In genomic region chr10:451021-451471, GRCh38 we compare ENCODE assay signal across 9 cellular contexts.
DNase-seq lines count a peak whose midpoint lies in the region; ATAC-seq and TF ChIP-seq lines count a peak whose summit lies in the region.
"Had no signal": no experiment of that assay in that cellular context is flagged by ENCODE, and none has a peak within 500 bp of the region (broad histone marks: within the 10 kb centered on the region; RNA-seq: fewer than 3 reads in every experiment).

No MANE protein-coding gene starts in this region.

- peaks cover 22% of the 10 kb centered on the region for H3K4me1 Mint-ChIP-seq in activated T-helper 1 cell treated with anti-CD3 and anti-CD28 coated beads, Interleukin-12 subunit alpha, Interleukin-12 subunit beta, Interleukin-2, Interleukin-4 antibody, amounts not matched to agents 30 ng/mL and 10 ng/mL and 1 ng/mL, durations not matched to agents 14 hours and 24 hours and 36 hours (ENCODE audit: low read depth)

- peak overlapping the region; percentile 65 for H3K4me3 Mint-ChIP-seq in activated T-helper 1 cell treated with anti-CD3 and anti-CD28 coated beads, Interleukin-12 subunit alpha, Interleukin-12 subunit beta, Interleukin-2, Interleukin-4 antibody, amounts not matched to agents 30 ng/mL and 10 ng/mL and 1 ng/mL, durations not matched to agents 14 hours and 24 hours and 36 hours

- no peaks in the 10 kb centered on the region for H3K9me3 ChIP-seq in right atrium auricular region
- H3K9me3 ChIP-seq: psoas muscle had no signal

- peak overlapping the region; percentile 26 for H3K27ac Mint-ChIP-seq in activated T-helper 1 cell treated with anti-CD3 and anti-CD28 coated beads, Interleukin-12 subunit alpha, Interleukin-12 subunit beta, Interleukin-2, Interleukin-4 antibody, amounts not matched to agents 30 ng/mL and 10 ng/mL and 1 ng/mL, durations not matched to agents 14 hours and 24 hours and 36 hours

- H3K36me3 Mint-ChIP-seq in activated T-helper 1 cell treated with anti-CD3 and anti-CD28 coated beads, Interleukin-12 subunit alpha, Interleukin-12 subunit beta, Interleukin-2, Interleukin-4 antibody, amounts not matched to agents 30 ng/mL and 10 ng/mL and 1 ng/mL, durations not matched to agents 14 hours and 24 hours and 36 hours (ENCODE audit: low read depth): no peaks in the 10 kb centered on the region

- no peak overlapping the region for H3K4me3 ChIP-seq in right atrium auricular region
- H3K4me3 ChIP-seq: psoas muscle had no signal

- no peak for DNase-seq in Right ventricle myocardium superior
- no peak for DNase-seq in right atrium auricular region (ENCODE audit: low spot score)
- DNase-seq in M059J (ENCODE audit: low read depth): peak; percentile 35
- DNase-seq in activated T-helper 1 cell treated with anti-CD3 and anti-CD28 coated beads, Interleukin-12 subunit alpha, Interleukin-12 subunit beta, Interleukin-2, Interleukin-4 antibody, amounts not matched to agents 30 ng/mL and 10 ng/mL and 1 ng/mL, durations not matched to agents 14 hours and 24 hours and 36 hours (ENCODE audit: low spot score): peak; percentile 51
- DNase-seq in posterior vena cava (ENCODE audit: low spot score): peak; percentile 63
- DNase-seq in AG08396 (ENCODE audit: low spot score): no peak
- no peak for DNase-seq in NCI-H526 (lab: John Stamatoyannopoulos, UW)
- DNase-seq in AG08395 (ENCODE audit: low spot score): no peak
- DNase-seq: psoas muscle had no signal

- ATAC-seq in Right ventricle myocardium superior (ENCODE audit: poor library complexity): peak; percentile 40

- intact Hi-C loops in Right ventricle myocardium superior (cut with DNase I): no loop called here
- intact Hi-C loops in activated T-helper 1 cell treated with anti-CD3 and anti-CD28 coated beads, Interleukin-12 subunit alpha, Interleukin-12 subunit beta, Interleukin-2, Interleukin-4 antibody, amounts not matched to agents 30 ng/mL and 10 ng/mL and 1 ng/mL, durations not matched to agents 14 hours and 24 hours and 36 hours (cut with micrococcal nuclease): loop anchor here (1.0 kb wide), 1 partner anchor 167 kb away; no protein-coding TSS in a partner anchor
- intact Hi-C loops in posterior vena cava (cut with DNase I): loop anchor here in 1 of 2 donors (1.0 kb wide), 1 partner anchor 66 kb away; no protein-coding TSS in a partner anchor

- no peak for TF ChIP-seq CTCF in right atrium auricular region (IDR thresholded peaks at IDR 0.05)

- H3K9me3 Mint-ChIP-seq in activated T-helper 1 cell treated with anti-CD3 and anti-CD28 coated beads, Interleukin-12 subunit alpha, Interleukin-12 subunit beta, Interleukin-2, Interleukin-4 antibody, amounts not matched to agents 30 ng/mL and 10 ng/mL and 1 ng/mL, durations not matched to agents 14 hours and 24 hours and 36 hours: peaks cover 4% of the 10 kb centered on the region

- H3K36me3 ChIP-seq in right atrium auricular region: no peaks in the 10 kb centered on the region

- peaks cover 0 to 19% of the 10 kb centered on the region in 2 donors for H3K4me1 ChIP-seq in right atrium auricular region

- no peaks in the 10 kb centered on the region for H3K27me3 ChIP-seq in right atrium auricular region

- H3K27ac ChIP-seq in right atrium auricular region: no peak overlapping the region
- H3K27ac ChIP-seq: psoas muscle had no signal

- peaks cover 13% of the 10 kb centered on the region for H3K27me3 Mint-ChIP-seq in activated T-helper 1 cell treated with anti-CD3 and anti-CD28 coated beads, Interleukin-12 subunit alpha, Interleukin-12 subunit beta, Interleukin-2, Interleukin-4 antibody, amounts not matched to agents 30 ng/mL and 10 ng/mL and 1 ng/mL, durations not matched to agents 14 hours and 24 hours and 36 hours (ENCODE audit: insufficient read depth)

Comparison
In these comparisons a context has a peak if more than half of its experiments do, and no peak if none do; other contexts are left out.
1. DNase-seq: peak in M059J (single experiment), activated T-helper 1 cell treated with anti-CD3 and anti-CD28 coated beads, Interleukin-12 subunit alpha, Interleukin-12 subunit beta, Interleukin-2, Interleukin-4 antibody, amounts not matched to agents 30 ng/mL and 10 ng/mL and 1 ng/mL, durations not matched to agents 14 hours and 24 hours and 36 hours (single experiment) and posterior vena cava (single experiment); none in Right ventricle myocardium superior (single experiment), right atrium auricular region (single experiment), AG08396 (single experiment), NCI-H526 (0 of 2) and AG08395 (single experiment).